In the genomic region with DNA sequence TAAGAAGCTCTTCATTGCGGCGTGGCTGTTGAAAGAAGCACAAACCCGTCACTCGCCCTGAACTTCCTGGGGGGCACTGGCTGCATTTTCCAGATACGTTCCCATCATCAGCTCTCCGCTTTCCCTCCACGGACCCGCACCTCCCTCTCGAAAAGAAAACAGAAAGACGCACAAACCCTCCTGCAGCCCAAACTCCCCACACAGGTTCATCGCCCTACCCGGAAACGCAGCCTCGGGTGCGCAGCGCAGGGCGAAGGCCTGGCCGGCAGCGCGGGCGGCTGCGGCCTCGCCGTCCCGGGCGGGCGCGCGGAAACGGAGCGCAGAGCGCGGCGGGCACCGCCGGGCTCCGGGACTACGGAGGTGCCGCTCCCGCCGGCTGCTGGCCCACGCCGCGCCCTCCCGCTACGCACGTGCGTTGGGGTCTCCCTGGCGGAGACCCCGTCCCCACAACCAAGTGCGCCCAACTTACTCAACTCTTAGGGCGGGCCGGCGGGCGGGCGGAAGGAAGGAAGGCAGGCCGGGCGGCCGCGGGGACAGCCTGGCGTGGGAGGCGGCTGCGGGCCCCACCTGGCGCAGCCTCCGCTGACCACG, we compare ENCODE assay signal across 9 cellular contexts. TPM values are rescaled to one million over a fixed set of nuclear protein-coding genes. Genes with fewer than 3 reads are reported as not detected.
DNase-seq lines count a peak whose midpoint lies in the region; ATAC-seq, FAIRE-seq and TF ChIP-seq lines count a peak whose summit lies in the region.
"Had no signal": no experiment of that assay in that cellular context is flagged by ENCODE, and none has a peak within 500 bp of the region (broad histone marks: within the 10 kb centered on the region; RNA-seq: fewer than 3 reads in every experiment).

No MANE protein-coding gene starts in this region.

- peaks cover 58% of the 10 kb centered on the region for H3K27me3 Mint-ChIP-seq in WTC11 (ENCODE audit: low read depth)

- H3K27ac Mint-ChIP-seq in WTC11: no peak overlapping the region

- H3K36me3 ChIP-seq in left lung: peaks cover 0 to 22% of the 10 kb centered on the region in 2 donors

- TF ChIP-seq CTCF in WTC11 (IDR thresholded peaks at IDR 0.05) (no peak), left lung (IDR thresholded peaks at IDR 0.05) (no peak)

- H3K4me1 ChIP-seq in left lung: peaks cover 8 to 59% of the 10 kb centered on the region in 2 donors

- CTCF ChIA-PET in WTC11 (lab: Charles Lee): interaction anchor here (0.9 to 2.8 kb wide), 5 partner anchors 44 to 113 kb away, joined by 3 to 13 read pairs (median 4); no protein-coding TSS in a partner anchor

- H3K9me3 ChIP-seq in left lung: no peaks in the 10 kb centered on the region

- H3K27ac ChIP-seq in left lung: peak overlapping the region; percentile 92 to 99

- H3K9me3 Mint-ChIP-seq in WTC11: no peaks in the 10 kb centered on the region

- POLR2A ChIA-PET in WTC11 (lab: Charles Lee): interaction anchor here (2.1 kb wide), 1 partner anchor 44 kb away, joined by 6 read pairs; no protein-coding TSS in a partner anchor

- peak overlapping the region; percentile 96 to 98 for H3K4me3 ChIP-seq in left lung

- no peaks in the 10 kb centered on the region for H3K27me3 ChIP-seq in left lung

- intact Hi-C loops in left lung (cut with DNase I): no loop called here

- peaks cover 4% of the 10 kb centered on the region; the same call in 1 of the 2 replicates for H3K36me3 Mint-ChIP-seq in WTC11

- peaks cover 12% of the 10 kb centered on the region for H3K4me1 Mint-ChIP-seq in WTC11

- in situ Hi-C loops in Caki2 (cut with HindIII; ENCODE audit: low pct_unique_long_range_greater_than_20kb, low sequenced_read_pairs): no loop called here

- ATAC-seq in GM19438 (IDR thresholded peaks at IDR 0.05; ENCODE audit: low read depth, unreplicated experiment) (peak; percentile 46), HG03520 (IDR thresholded peaks at IDR 0.05; ENCODE audit: unreplicated experiment) (peak; percentile 35), WTC11 (peak; percentile 50), left lung (peak; percentile 42)

- DNase-seq in Caki2 (ENCODE audit: low read depth): peak; percentile 49
- peak; percentile 22 for DNase-seq in WTC11 (ENCODE audit: low spot score)
- DNase-seq in cerebellum (ENCODE audit: low spot score): peak; percentile 7
- peak in 1 of 2 donors; percentile 43 for DNase-seq in left lung
- peak; percentile 8 for DNase-seq in stimulated activated CD8-positive, alpha-beta memory T cell treated with anti-CD3 and anti-CD28 coated beads, Interleukin-15, amount 100 ng/mL, for 1 hour (ENCODE audit: low read depth)
- DNase-seq in HTR-8/SVneo (ENCODE audit: insufficient read length, low spot score): no peak

- FAIRE-seq in HTR-8/SVneo (lab: Jason Lieb, UNC): no peak
- FAIRE-seq: frontal cortex had no signal

- H3K4me3 Mint-ChIP-seq in WTC11: peak overlapping the region; percentile 96

TF ChIP-seq in WTC11, 78 proteins besides CTCF, POLR2A, EP300 and RAD21:
- TF ChIP-seq, protein P1, sequence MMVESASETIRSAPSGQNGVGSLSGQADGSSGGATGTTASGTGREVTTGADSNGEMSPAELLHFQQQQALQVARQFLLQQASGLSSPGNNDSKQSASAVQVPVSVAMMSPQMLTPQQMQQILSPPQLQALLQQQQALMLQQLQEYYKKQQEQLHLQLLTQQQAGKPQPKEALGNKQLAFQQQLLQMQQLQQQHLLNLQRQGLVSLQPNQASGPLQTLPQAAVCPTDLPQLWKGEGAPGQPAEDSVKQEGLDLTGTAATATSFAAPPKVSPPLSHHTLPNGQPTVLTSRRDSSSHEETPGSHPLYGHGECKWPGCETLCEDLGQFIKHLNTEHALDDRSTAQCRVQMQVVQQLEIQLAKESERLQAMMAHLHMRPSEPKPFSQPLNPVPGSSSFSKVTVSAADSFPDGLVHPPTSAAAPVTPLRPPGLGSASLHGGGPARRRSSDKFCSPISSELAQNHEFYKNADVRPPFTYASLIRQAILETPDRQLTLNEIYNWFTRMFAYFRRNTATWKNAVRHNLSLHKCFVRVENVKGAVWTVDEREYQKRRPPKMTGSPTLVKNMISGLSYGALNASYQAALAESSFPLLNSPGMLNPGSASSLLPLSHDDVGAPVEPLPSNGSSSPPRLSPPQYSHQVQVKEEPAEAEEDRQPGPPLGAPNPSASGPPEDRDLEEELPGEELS (CRISPR knock-in tag; IDR thresholded peaks at IDR 0.05): 0 out of 2 replicates have a peak, but pooled peaks have one; percentile 6
- TF ChIP-seq FOXP1 (CRISPR knock-in tag; IDR thresholded peaks at IDR 0.05; ENCODE audit: borderline replicate concordance) (peak; percentile 42; the same call in 1 of the 2 replicates), CREM (CRISPR knock-in tag; IDR thresholded peaks at IDR 0.05) (0 out of 2 replicates have a peak, but pooled peaks have one; percentile 43), GTF2I (CRISPR knock-in tag; conservative IDR thresholded peaks at IDR 0.05) (no peak)

RNA-seq across cellular contexts. Expression of a gene that starts 0.8 kb away (rescaled TPM):
- total RNA-seq in Caki2 (2014; rRNA removed; shearing (Covaris generic); ENCODE audit: low replicate concordance): 7.6 and 19.3 TPM in 2 replicates
- total RNA-seq in WTC11 (2021) (5.7 to 7.0 TPM (median 6.2 TPM) in 3 replicates), cerebellum (34.1 TPM), left lung (10 to 100 TPM; 29.4 to 32.3 TPM)
